ENCODE assay signal across 22 cellular contexts in the genomic region with DNA sequence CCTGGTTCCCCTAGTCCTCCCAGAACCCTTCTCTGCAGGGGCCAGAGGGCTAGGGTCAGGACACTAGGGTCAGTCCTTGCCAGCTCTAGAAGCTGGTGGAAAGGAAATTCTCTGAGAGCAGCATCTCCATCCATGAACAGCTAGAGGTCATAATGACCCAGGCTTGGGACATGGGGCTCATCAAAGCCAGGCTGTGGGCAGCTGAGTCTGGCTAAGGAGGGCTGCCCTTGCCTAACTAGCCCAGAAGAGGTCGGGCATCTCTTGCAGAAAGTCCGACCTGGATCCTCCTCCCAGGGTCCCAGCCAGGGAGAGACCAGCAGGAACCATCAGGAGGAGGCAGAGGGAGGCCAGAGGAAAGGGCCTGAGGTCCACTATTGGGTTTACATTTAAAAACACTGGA. TPM values are rescaled to one million over a fixed set of nuclear protein-coding genes. Genes with fewer than 3 reads are reported as not detected.
"Had no signal": no experiment of that assay in that cellular context is flagged by ENCODE, and none has a peak within 500 bp of the region (broad histone marks: within the 10 kb centered on the region; RNA-seq: fewer than 3 reads in every experiment).

No MANE protein-coding gene starts in this region.

- DNase-seq: activated CD4-positive, alpha-beta memory T cell treated with anti-CD3 and anti-CD28 coated beads, Interleukin-2, amount 10 ng/mL, durations not matched to agents 7 days and 5 days; activated effector memory CD4-positive, alpha-beta T cell treated with Interleukin-2 at 50 U/mL for 16 hours; activated naive CD4-positive, alpha-beta T cell treated with anti-CD3 and anti-CD28 coated beads, Interleukin-2, amount 10 ng/mL, durations not matched to agents 7 days and 5 days; amygdala; colonic mucosa; dorsolateral prefrontal cortex; foreskin melanocyte; left colon; mesenchymal stem cell; naive B cell; occipital lobe; stimulated activated CD4-positive, alpha-beta T cell treated with anti-CD3 and anti-CD28 coated beads, Interleukin-12 subunit alpha, Interleukin-12 subunit beta, amount 100 ng/mL, for 4 hours; stimulated activated CD4-positive, alpha-beta T cell treated with anti-CD3 and anti-CD28 coated beads, Interleukin-4, amount 100 ng/mL, for 4 hours; T1000; thyroid gland; upper lobe of right lung had no signal

- ATAC-seq: activated CD4-positive, CD25-positive, alpha-beta regulatory T cell treated with anti-CD3 and anti-CD28 coated beads, Interleukin-2, amount 50 U/mL, for 24 hours; activated T-cell treated with anti-CD3 and anti-CD28 coated beads, Interleukin-2, amount 50 U/mL, for 72 hours; effector memory CD8-positive, alpha-beta T cell; esophagus mucosa; left colon; upper lobe of right lung had no signal

- H3K27ac ChIP-seq: colonic mucosa, dorsolateral prefrontal cortex, thyroid gland, upper lobe of right lung had no signal

- H3K36me3 ChIP-seq: colonic mucosa, thyroid gland, upper lobe of right lung had no signal

- H3K4me1 ChIP-seq: colonic mucosa, upper lobe of right lung had no signal

- H3K4me3 ChIP-seq: colonic mucosa, dorsolateral prefrontal cortex, thyroid gland, upper lobe of right lung had no signal

- H3K9me3 ChIP-seq: colonic mucosa, thyroid gland, upper lobe of right lung had no signal

- H3K27me3 ChIP-seq: upper lobe of right lung had no signal

RNA-seq across cellular contexts. Expression of a gene that starts 4.3 kb away (rescaled TPM):
- polyA plus RNA-seq: endothelial cell of umbilical vein, neural cell had no signal

RNA-seq across cellular contexts. Expression of a gene that starts 38.0 kb away (rescaled TPM):
- polyA plus RNA-seq: endothelial cell of umbilical vein, neural cell had no signal

RNA-seq across cellular contexts. Expression of a gene that starts 52.2 kb away (rescaled TPM):
- polyA plus RNA-seq: endothelial cell of umbilical vein had no signal
